Comparison of ENCODE assay signal across 15 cellular contexts in the genomic region with DNA sequence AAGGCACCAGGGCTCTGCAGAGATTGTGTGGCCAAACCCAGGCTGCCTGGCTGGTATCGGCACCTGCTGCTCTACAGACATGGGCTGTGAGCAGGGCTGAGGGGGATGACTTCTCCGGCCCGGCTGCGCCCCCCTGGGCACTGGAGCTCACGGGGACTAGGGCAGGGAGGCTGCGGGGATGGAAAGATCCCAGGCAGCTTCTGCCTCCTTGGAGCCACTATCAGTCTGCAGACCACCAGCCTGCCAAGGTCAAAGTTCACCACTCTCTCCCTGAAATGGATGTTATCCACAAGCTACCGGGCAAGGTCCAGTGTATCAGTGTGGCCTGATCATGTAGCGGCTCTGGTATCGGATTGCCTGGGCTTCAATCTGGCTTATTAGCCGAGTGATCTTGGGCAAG. TPM values are rescaled to one million over a fixed set of nuclear protein-coding genes. Genes with fewer than 3 reads are reported as not detected.
DNase-seq lines count a peak whose midpoint lies in the region; ATAC-seq, FAIRE-seq and TF ChIP-seq lines count a peak whose summit lies in the region.
"Had no signal": no experiment of that assay in that cellular context is flagged by ENCODE, and none has a peak within 500 bp of the region (broad histone marks: within the 10 kb centered on the region; RNA-seq: fewer than 3 reads in every experiment).

No MANE protein-coding gene starts in this region.

- no peak for FAIRE-seq in K562 (lab: Jason Lieb, UNC)
- FAIRE-seq: G401.6, HTR-8/SVneo had no signal

- ATAC-seq in heart left ventricle (no peak), left cardiac atrium (no peak), K562 (no peak), upper lobe of right lung (no peak), GM18505 (IDR thresholded peaks at IDR 0.05; ENCODE audit: unreplicated experiment) (no peak)
- ATAC-seq: HCT116 had no signal

- intact Hi-C loops in heart left ventricle (cut with DNase I): loop anchor here in 1 of 10 donors (10.0 kb wide), 1 partner anchor 514 kb away; no protein-coding TSS in a partner anchor
- intact Hi-C loops in left cardiac atrium (cut with DNase I): no loop called here
- intact Hi-C loops in K562 (cut with micrococcal nuclease): no loop called here
- intact Hi-C loops in upper lobe of right lung (cut with DNase I): no loop called here

- H3K79me2 ChIP-seq in K562 (ENCODE audit: control insufficient read depth, insufficient read depth, low read length): no peaks in the 10 kb centered on the region

- no peaks in the 10 kb centered on the region for H3K36me3 ChIP-seq in heart left ventricle
- H3K36me3 ChIP-seq in K562 (ENCODE audit: control insufficient read depth, insufficient read depth, low read length): no peaks in the 10 kb centered on the region
- H3K36me3 ChIP-seq in upper lobe of right lung: no peaks in the 10 kb centered on the region
- H3K36me3 ChIP-seq: SJSA1 had no signal

- H3K9ac ChIP-seq in K562 (ENCODE audit: insufficient read depth in 1 of 2, low read depth in 2 of 2, low read length in 2 of 2): no peak overlapping the region

- TF ChIP-seq RAD21 in K562 (CRISPR knock-in tag; conservative IDR thresholded peaks at IDR 0.05 in 1 of 2, IDR thresholded peaks at IDR 0.05 in 1 of 2): no peak

- CTCF ChIA-PET in K562 (lab: Yijun Ruan, JAX; ENCODE audit: low intra/inter-chr PET ratio): no interaction called here

- no peak for TF ChIP-seq EP300 in K562 (IDR thresholded peaks at IDR 0.05; ENCODE audit: low read length)

- H4K20me1 ChIP-seq in K562 (replicated peaks; ENCODE audit: control insufficient read depth, insufficient read depth, low read length): 0 out of 2 replicates have a peak, but pooled peaks cover 4% of the 10 kb centered on the region

- H3K27me3 ChIP-seq in heart left ventricle: no peaks in the 10 kb centered on the region
- H3K27me3 ChIP-seq in K562 (ENCODE audit: control insufficient read depth in 2 of 2, insufficient read depth in 2 of 2, low read length in 2 of 2): no peaks in the 10 kb centered on the region
- H3K27me3 ChIP-seq in upper lobe of right lung: peaks cover 3% of the 10 kb centered on the region
- H3K27me3 ChIP-seq: SJSA1 had no signal

- H3K9me3 ChIP-seq in heart left ventricle (no peaks in the 10 kb centered on the region), K562 (replicated peaks; ENCODE audit: control insufficient read depth, insufficient read depth, low read depth, low read length) (no peaks in the 10 kb centered on the region), upper lobe of right lung (no peaks in the 10 kb centered on the region)
- H3K9me3 ChIP-seq: SJSA1 had no signal

- H2AFZ ChIP-seq in K562 (ENCODE audit: low read depth, low read length): no peak overlapping the region

- H3K27ac ChIP-seq in heart left ventricle (no peak overlapping the region), K562 (ENCODE audit: extremely low read depth, low read depth, low read length) (no peak overlapping the region), upper lobe of right lung (no peak overlapping the region)
- H3K27ac ChIP-seq: HL-60, RWPE1, SJSA1 had no signal

- DNase-seq in heart left ventricle (peak in 3 of 5 donors; percentile 6 to 48 (median 11)), left cardiac atrium (no peak), K562 (ENCODE audit: extremely low read depth in 1 of 4, low spot score in 3 of 4) (no peak), left kidney (ENCODE audit: low read depth, low spot score) (peak; percentile 17), upper lobe of right lung (peak; percentile 27), EL (no peak)
- DNase-seq: Calu3; CD4-positive, CD25-positive, alpha-beta regulatory T cell had no signal

- H3K4me2 ChIP-seq in K562 (ENCODE audit: insufficient read depth, low read length): no peak overlapping the region

- BruUV-seq in K562 (replicated peaks; lab: Mats Ljungman, UMichigan): no TSS peak

- in situ Hi-C loops in K562 (cut with MboI): loop anchor here (25.0 kb wide), 1 partner anchor 522 kb away; no protein-coding TSS in a partner anchor

- POLR2A ChIA-PET in K562 (lab: Yijun Ruan, JAX): interaction anchor here (0.8 to 1.1 kb wide), 2 partner anchors 8 to 14 kb away, joined by 3 to 5 read pairs; no protein-coding TSS in a partner anchor

- TF ChIP-seq POLR2A in heart left ventricle (IDR thresholded peaks at IDR 0.05): no peak
- TF ChIP-seq POLR2A in K562 (conservative IDR thresholded peaks at IDR 0.05): no peak
- TF ChIP-seq POLR2A in GM18505 (IDR thresholded peaks at IDR 0.05; ENCODE audit: borderline replicate concordance, extremely low read depth, insufficient read depth, insufficient read length): no peak

- peaks cover 4% of the 10 kb centered on the region for H3K9me1 ChIP-seq in K562 (ENCODE audit: control insufficient read depth, insufficient read depth, low read length)

- H3K4me3 ChIP-seq in heart left ventricle (no peak overlapping the region), K562 (no peak overlapping the region), upper lobe of right lung (no peak overlapping the region)
- H3K4me3 ChIP-seq: SJSA1 had no signal

- 90 to 92% (median 92%) methylated on average over 9 to 10 of the region's 10 CpGs for WGBS in heart left ventricle, 4 donors
- 76% methylated on average over 7 of the region's 10 CpGs for WGBS in K562 (ENCODE audit: insufficient coverage, low coverage, missing lambda C conversion rate)

- TF ChIP-seq CTCF in heart left ventricle (IDR thresholded peaks at IDR 0.05): no peak
- no peak for TF ChIP-seq CTCF in K562 (IDR thresholded peaks at IDR 0.05 in 2 of 3, conservative IDR thresholded peaks at IDR 0.05 in 1 of 3; ENCODE audit: insufficient read depth in 2 of 3, low read depth in 1 of 3, low read length in 3 of 3)
- TF ChIP-seq CTCF in upper lobe of right lung (IDR thresholded peaks at IDR 0.05): no peak

- H3K4me1 ChIP-seq in heart left ventricle: peaks cover 0 to 10% (median 6%) of the 10 kb centered on the region in 12 donors
- peaks cover 18 to 46% of the 10 kb centered on the region in 2 experiments for H3K4me1 ChIP-seq in K562 (replicated peaks in 1 of 2; ENCODE audit: control insufficient read depth in 2 of 2, insufficient read depth in 2 of 2, low read length in 2 of 2)
- H3K4me1 ChIP-seq in upper lobe of right lung: no peaks in the 10 kb centered on the region
- H3K4me1 ChIP-seq: SJSA1 had no signal

RNA-seq across cellular contexts. Expression of gene PIGZ, which starts 22.0 kb away (rescaled TPM):
- total RNA-seq in heart left ventricle (1 to 10 TPM; 5.2 to 8.0 (median 6.5) TPM), left cardiac atrium (1 to 10 TPM; 4.5 to 4.7 TPM), K562 (2014; rRNA removed) (0.54 and 0.73 TPM in 2 replicates), K562 (2014; rRNA removed; fragmentation: Illumina TruSeq; extraction: Trizol) (0.48 and 0.76 TPM in 2 replicates), K562 (2015; rRNA removed; fragmentation: Illumina TruSeq; extraction: Trizol) (0.30 and 0.54 TPM in 2 replicates), K562 (2021) (0.87 and 1.0 TPM in 2 replicates), upper lobe of right lung (3.6 TPM)
- polyA plus RNA-seq in heart left ventricle (1 to 10 TPM; 2.3 to 3.4 TPM), K562 (2011; rRNA removed) (1.8 and 2.8 TPM in 2 replicates), K562 (2014; fragmentation: Illumina TruSeq; extraction: Trizol) (0.79 and 0.91 TPM in 2 replicates), K562 (2014; fragmentation: Nextera tagmentation; extraction: Ambion mirVana) (under 1 TPM; 0.15 TPM), K562 (2014; rRNA removed) (1.2 and 2.0 TPM in 2 replicates)
- 3.6 and 5.8 TPM in 2 replicates for total RNA-seq in K562 (2011; cell fraction: chromatin; rRNA removed; ENCODE audit: low replicate concordance)
- total RNA-seq in K562 (2011; cell fraction: nucleolus; rRNA removed): 2.3 and 3.3 TPM in 2 replicates
- 3.5 and 4.7 TPM in 2 replicates for total RNA-seq in K562 (2011; cell fraction: nucleoplasm; rRNA removed)
- polyA plus RNA-seq in K562 (2011; cell fraction: cytosol; rRNA removed): 2.3 and 2.8 TPM in 2 replicates
- 4.7 and 6.2 TPM in 2 replicates for polyA plus RNA-seq in K562 (2011; cell fraction: nucleus; rRNA removed)
- polyA plus RNA-seq in K562 (2012): 1.2 and 4.7 TPM in 2 replicates
- 1.0 and 1.1 TPM in 2 replicates for polyA minus RNA-seq in K562 (2011; rRNA and poly(A)+ RNA removed)
- 1.1 and 1.3 TPM in 2 replicates for polyA minus RNA-seq in K562 (2011; cell fraction: cytosol; rRNA and poly(A)+ RNA removed)
- 1.00 and 1.2 TPM in 2 replicates for polyA minus RNA-seq in K562 (2011; cell fraction: nucleus; rRNA and poly(A)+ RNA removed)

RNA-seq across cellular contexts. Expression of gene MELTF, which starts 39.0 kb away (rescaled TPM):
- 10 to 100 TPM in 6 of 9 donors, 1 to 10 TPM in 3; 4.9 to 43.8 (median 10.3) TPM for total RNA-seq in heart left ventricle
- 10 to 100 TPM in 1 of 2 donors, 1 to 10 TPM in 1; 7.5 to 72.6 TPM for polyA plus RNA-seq in heart left ventricle
- 10 to 100 TPM in 1 of 2 donors, 1 to 10 TPM in 1; 7.7 to 10.1 TPM for total RNA-seq in left cardiac atrium
- 21.6 and 62.0 TPM in 2 replicates for total RNA-seq in K562 (2011; cell fraction: chromatin; rRNA removed; ENCODE audit: low replicate concordance)
- 25.8 and 34.5 TPM in 2 replicates for total RNA-seq in K562 (2011; cell fraction: nucleolus; rRNA removed)
- 24.9 and 29.2 TPM in 2 replicates for total RNA-seq in K562 (2011; cell fraction: nucleoplasm; rRNA removed)
- total RNA-seq in K562 (2014; rRNA removed): 6.8 and 8.4 TPM in 2 replicates
- 3.0 and 3.3 TPM in 2 replicates for total RNA-seq in K562 (2014; rRNA removed; fragmentation: Illumina TruSeq; extraction: Trizol)
- 3.8 and 4.5 TPM in 2 replicates for total RNA-seq in K562 (2015; rRNA removed; fragmentation: Illumina TruSeq; extraction: Trizol)
- total RNA-seq in K562 (2021): 10.5 and 11.7 TPM in 2 replicates
- 4.0 and 4.8 TPM in 2 replicates for polyA plus RNA-seq in K562 (2011; rRNA removed)
- polyA plus RNA-seq in K562 (2011; cell fraction: cytosol; rRNA removed): 3.0 and 7.4 TPM in 2 replicates
- polyA plus RNA-seq in K562 (2011; cell fraction: nucleus; rRNA removed): 17.2 and 37.9 TPM in 2 replicates
- 6.7 and 10.6 TPM in 2 replicates for polyA plus RNA-seq in K562 (2012)
- polyA plus RNA-seq in K562 (2014; fragmentation: Illumina TruSeq; extraction: Trizol): 3.7 and 4.9 TPM in 2 replicates
- polyA plus RNA-seq in K562 (2014; fragmentation: Nextera tagmentation; extraction: Ambion mirVana): under 1 TPM; 0.35 to 0.52 TPM
- 8.1 and 8.6 TPM in 2 replicates for polyA plus RNA-seq in K562 (2014; rRNA removed)
- polyA minus RNA-seq in K562 (2011; rRNA and poly(A)+ RNA removed): 2.2 and 4.0 TPM in 2 replicates
- polyA minus RNA-seq in K562 (2011; cell fraction: cytosol; rRNA and poly(A)+ RNA removed): 1.9 and 4.6 TPM in 2 replicates
- 11.0 and 16.4 TPM in 2 replicates for polyA minus RNA-seq in K562 (2011; cell fraction: nucleus; rRNA and poly(A)+ RNA removed)
- 2.3 TPM for total RNA-seq in upper lobe of right lung

RNA-seq across cellular contexts. Expression of gene NCBP2, which starts 48.3 kb away (rescaled TPM):
- total RNA-seq in heart left ventricle (10 to 100 TPM; 20.7 to 43.8 (median 38.9) TPM), left cardiac atrium (10 to 100 TPM; 33.6 to 41.0 TPM), K562 (2014; rRNA removed) (63.3 and 68.2 TPM in 2 replicates), K562 (2014; rRNA removed; fragmentation: Illumina TruSeq; extraction: Trizol) (82.2 and 82.3 TPM in 2 replicates), K562 (2015; rRNA removed; fragmentation: Illumina TruSeq; extraction: Trizol) (69.4 and 78.0 TPM in 2 replicates), K562 (2021) (64.0 and 67.0 TPM in 2 replicates), upper lobe of right lung (54.7 TPM)
- polyA plus RNA-seq in heart left ventricle (10 to 100 TPM; 24.8 to 55.5 TPM), K562 (2011; rRNA removed) (69.3 and 90.9 TPM in 2 replicates), K562 (2014; fragmentation: Illumina TruSeq; extraction: Trizol) (83.4 and 102 TPM in 2 replicates), K562 (2014; fragmentation: Nextera tagmentation; extraction: Ambion mirVana) (100 to 1,000 TPM in 1 of 2 experiments, 10 to 100 TPM in 1; 56.4 to 100 TPM), K562 (2014; rRNA removed) (91.1 and 123 TPM in 2 replicates)
- total RNA-seq in K562 (2011; cell fraction: chromatin; rRNA removed; ENCODE audit: low replicate concordance): 45.7 and 67.9 TPM in 2 replicates
- 38.2 and 43.0 TPM in 2 replicates for total RNA-seq in K562 (2011; cell fraction: nucleolus; rRNA removed)
- total RNA-seq in K562 (2011; cell fraction: nucleoplasm; rRNA removed): 44.9 and 65.0 TPM in 2 replicates
- polyA plus RNA-seq in K562 (2011; cell fraction: cytosol; rRNA removed): 29.7 and 50.4 TPM in 2 replicates
- 38.0 and 51.2 TPM in 2 replicates for polyA plus RNA-seq in K562 (2011; cell fraction: nucleus; rRNA removed)
- 55.9 and 83.1 TPM in 2 replicates for polyA plus RNA-seq in K562 (2012)
- 69.1 and 71.9 TPM in 2 replicates for polyA minus RNA-seq in K562 (2011; rRNA and poly(A)+ RNA removed)
- 19.2 and 22.1 TPM in 2 replicates for polyA minus RNA-seq in K562 (2011; cell fraction: cytosol; rRNA and poly(A)+ RNA removed)
- polyA minus RNA-seq in K562 (2011; cell fraction: nucleus; rRNA and poly(A)+ RNA removed): 25.2 and 39.8 TPM in 2 replicates

Comparison
In these comparisons a context has a peak if more than half of its experiments do, and no peak if none do; other contexts are left out.
1. DNase-seq: peak in heart left ventricle (3 of 5), left kidney (single experiment) and upper lobe of right lung (single experiment); none in left cardiac atrium (single experiment), K562 (0 of 4) and EL (single experiment).